Comparison of ENCODE assay signal across 21 cellular contexts in the genomic region with DNA sequence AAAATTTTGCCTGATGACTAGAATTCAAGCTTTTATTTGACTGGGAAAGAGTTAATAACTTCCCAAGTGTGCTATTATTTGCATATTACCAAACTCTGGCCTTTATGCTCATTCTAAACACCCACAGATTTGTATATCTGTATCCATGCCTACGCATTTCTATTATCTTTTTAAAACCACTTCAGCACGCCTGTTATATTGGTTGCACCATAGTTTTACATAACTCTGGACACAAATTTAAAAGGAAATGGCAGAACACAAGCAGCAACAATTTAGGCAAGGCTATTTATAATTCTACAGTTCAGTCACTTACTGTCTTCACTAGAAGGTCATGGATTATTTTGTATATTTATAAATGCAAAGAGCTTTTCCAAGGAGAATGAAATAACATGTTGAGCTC. TPM values are rescaled to one million over a fixed set of nuclear protein-coding genes. Genes with fewer than 3 reads are reported as not detected.
DNase-seq lines count a peak whose midpoint lies in the region; ATAC-seq and TF ChIP-seq lines count a peak whose summit lies in the region.
"Had no signal": no experiment of that assay in that cellular context is flagged by ENCODE, and none has a peak within 500 bp of the region (broad histone marks: within the 10 kb centered on the region; RNA-seq: fewer than 3 reads in every experiment).

No MANE protein-coding gene starts in this region.

- H3K4me3 Mint-ChIP-seq in GM23338 (no peak overlapping the region), nephron (peak overlapping the region in 2 of 3 experiments; percentile 30 to 33)
- H3K4me3 Mint-ChIP-seq in stimulated activated memory B cell treated with anti-CD40 and anti-IgM and Interleukin-4, amounts not matched to agents 10 μg/mL and 1 μg/mL and 100 μg/mL, for 72 hours = no peak overlapping the region
- H3K4me3 Mint-ChIP-seq: endodermal cell; mesothelial cell of epicardium; stimulated activated naive CD8-positive, alpha-beta T cell treated with anti-CD3 and anti-CD28 coated beads, Interleukin-15, amount 100 ng/mL, for 72 hours; T-helper 1 cell treated with Interleukin-12 subunit alpha and Interleukin-12 subunit beta and Interleukin-4 antibody, amounts not matched to agents 30 μg/mL and 1 μg/mL, for 36 hours had no signal

- H3K27me3 Mint-ChIP-seq in GM23338 (ENCODE audit: insufficient read depth, low read depth, poor library complexity) (peaks cover 22% of the 10 kb centered on the region), nephron (ENCODE audit: low read depth) (peaks cover 5% of the 10 kb centered on the region)
- no peaks in the 10 kb centered on the region for H3K27me3 Mint-ChIP-seq in stimulated activated memory B cell treated with anti-CD40 and anti-IgM and Interleukin-4, amounts not matched to agents 10 μg/mL and 1 μg/mL and 100 μg/mL, for 72 hours
- H3K27me3 Mint-ChIP-seq: CD4-positive, alpha-beta T cell; stimulated activated naive CD8-positive, alpha-beta T cell treated with anti-CD3 and anti-CD28 coated beads, Interleukin-15, amount 100 ng/mL, for 72 hours had no signal

- TF ChIP-seq EP300 in esophagus muscularis mucosa (IDR thresholded peaks at IDR 0.05) = no peak

- H3K4me3 ChIP-seq in GM23338 = no peak overlapping the region
- no peak overlapping the region for H3K4me3 ChIP-seq in esophagus muscularis mucosa
- H3K4me3 ChIP-seq: pancreas, tibial nerve had no signal

- WGBS in esophagus muscularis mucosa = 39% methylated on average over 2 of the region's 2 CpGs

- no peaks in the 10 kb centered on the region for H3K9me3 ChIP-seq in esophagus muscularis mucosa
- H3K9me3 ChIP-seq: pancreas, tibial nerve had no signal

- no peak for DNase-seq in GM23338 (ENCODE audit: low spot score)
- DNase-seq in NCI-H1048 (lab: John Stamatoyannopoulos, UW) = peak; percentile 71
- no peak for DNase-seq in esophagus muscularis mucosa (ENCODE audit: extremely low spot score)
- no peak for DNase-seq in DMS153 treated with DMSO at 0.1 percent for 48 hours (lab: John Stamatoyannopoulos, UW; ENCODE audit: unreplicated experiment)
- no peak for DNase-seq in dedifferentiated amniotic fluid mesenchymal stem cell (ENCODE audit: extremely low spot score)
- no peak for DNase-seq in activated effector memory CD4-positive, alpha-beta T cell treated with anti-CD3 and anti-CD28 coated beads, Interleukin-2, amount 50 U/mL, for 16 hours
- DNase-seq: brain microvascular endothelial cell; CD4-positive, alpha-beta T cell; endodermal cell; head of caudate nucleus; naive thymus-derived CD8-positive, alpha-beta T cell; NCI-H510A; pancreas; stimulated activated CD4-positive, alpha-beta T cell treated with anti-CD3 and anti-CD28 coated beads, Interleukin-4, amount 100 ng/mL, for 4 hours; stimulated activated naive CD8-positive, alpha-beta T cell treated with anti-CD3 and anti-CD28 coated beads, Interleukin-15, amount 100 ng/mL, for 72 hours had no signal

- H4K20me1 ChIP-seq in GM23338 (replicated peaks; ENCODE audit: insufficient read depth) = no peaks in the 10 kb centered on the region

- TF ChIP-seq POLR2A in esophagus muscularis mucosa (IDR thresholded peaks at IDR 0.05; ENCODE audit: low read depth) = no peak

- H3K4me2 ChIP-seq in GM23338 = no peak overlapping the region

- H3F3A ChIP-seq in GM23338 (replicated peaks; ENCODE audit: low read depth) = peaks cover 13% of the 10 kb centered on the region; the same call in 1 of the 2 replicates

- H3K36me3 Mint-ChIP-seq in GM23338 (ENCODE audit: low read depth) (peaks cover 5% of the 10 kb centered on the region; the same call in 2 of the 3 replicates), nephron (ENCODE audit: low read depth) (peaks cover 17% of the 10 kb centered on the region)
- H3K36me3 Mint-ChIP-seq in stimulated activated memory B cell treated with anti-CD40 and anti-IgM and Interleukin-4, amounts not matched to agents 10 μg/mL and 1 μg/mL and 100 μg/mL, for 72 hours = peaks cover 25% of the 10 kb centered on the region
- H3K36me3 Mint-ChIP-seq: IgD-negative memory B cell; naive thymus-derived CD8-positive, alpha-beta T cell had no signal

- H3K9me2 ChIP-seq in GM23338 (ENCODE audit: insufficient read depth) = no peaks in the 10 kb centered on the region

- no peaks in the 10 kb centered on the region; the same call in none of the 2 replicates for H3K4me1 ChIP-seq in GM23338 (ENCODE audit: insufficient read depth)
- H3K4me1 ChIP-seq in esophagus muscularis mucosa = peaks cover 46 to 77% (median 65%) of the 10 kb centered on the region in 4 donors

- H3K27ac Mint-ChIP-seq in GM23338 (peak overlapping the region; percentile 82; the same call in 1 of the 2 replicates), nephron (no peak overlapping the region)
- no peak overlapping the region for H3K27ac Mint-ChIP-seq in stimulated activated memory B cell treated with anti-CD40 and anti-IgM and Interleukin-4, amounts not matched to agents 10 μg/mL and 1 μg/mL and 100 μg/mL, for 72 hours
- H3K27ac Mint-ChIP-seq: CD4-positive, alpha-beta T cell; endodermal cell; mesothelial cell of epicardium; stimulated activated naive CD8-positive, alpha-beta T cell treated with anti-CD3 and anti-CD28 coated beads, Interleukin-15, amount 100 ng/mL, for 72 hours; T-helper 1 cell treated with Interleukin-12 subunit alpha and Interleukin-12 subunit beta and Interleukin-4 antibody, amounts not matched to agents 30 μg/mL and 1 μg/mL, for 36 hours had no signal

- intact Hi-C loops in esophagus muscularis mucosa (cut with DNase I) = no loop called here

- no peaks in the 10 kb centered on the region; the same call in 2 of the 3 replicates for H3K9me3 Mint-ChIP-seq in GM23338
- H3K9me3 Mint-ChIP-seq in nephron = no peaks in the 10 kb centered on the region
- H3K9me3 Mint-ChIP-seq in stimulated activated memory B cell treated with anti-CD40 and anti-IgM and Interleukin-4, amounts not matched to agents 10 μg/mL and 1 μg/mL and 100 μg/mL, for 72 hours = no peaks in the 10 kb centered on the region
- H3K9me3 Mint-ChIP-seq: CD4-positive, alpha-beta T cell; endodermal cell; IgD-negative memory B cell; mesothelial cell of epicardium; naive thymus-derived CD8-positive, alpha-beta T cell; stimulated activated naive CD8-positive, alpha-beta T cell treated with anti-CD3 and anti-CD28 coated beads, Interleukin-15, amount 100 ng/mL, for 72 hours; T-helper 1 cell treated with Interleukin-12 subunit alpha and Interleukin-12 subunit beta and Interleukin-4 antibody, amounts not matched to agents 30 μg/mL and 1 μg/mL, for 36 hours had no signal

- TF ChIP-seq CTCF in GM23338 (conservative IDR thresholded peaks at IDR 0.05; ENCODE audit: low read depth in 2 of 2) (no peak), esophagus muscularis mucosa (IDR thresholded peaks at IDR 0.05) (no peak), nephron (IDR thresholded peaks at IDR 0.05; ENCODE audit: unreplicated experiment in 3 of 3) (no peak)

- H3K36me3 ChIP-seq in GM23338 (ENCODE audit: insufficient read depth) = no peaks in the 10 kb centered on the region
- peaks cover 0 to 7% (median 4%) of the 10 kb centered on the region in 4 donors for H3K36me3 ChIP-seq in esophagus muscularis mucosa
- H3K36me3 ChIP-seq: brain microvascular endothelial cell, pancreas had no signal

- H3K27ac ChIP-seq in GM23338 (ENCODE audit: low read depth) = no peak overlapping the region
- H3K27ac ChIP-seq in esophagus muscularis mucosa (replicated peaks in 1 of 4) = peak overlapping the region; percentile 68 to 77 (median 74)
- H3K27ac ChIP-seq: brain microvascular endothelial cell, pancreas had no signal

- H3K79me2 ChIP-seq in GM23338 (replicated peaks; ENCODE audit: insufficient read depth) = no peaks in the 10 kb centered on the region

- no peak for ATAC-seq in GM23338
- ATAC-seq in stimulated activated memory B cell treated with anti-CD40 and anti-IgM and Interleukin-4, amounts not matched to agents 10 μg/mL and 1 μg/mL and 100 μg/mL, for 72 hours = no peak
- ATAC-seq: naive thymus-derived CD8-positive, alpha-beta T cell; pancreas; stimulated activated naive CD8-positive, alpha-beta T cell treated with anti-CD3 and anti-CD28 coated beads, Interleukin-15, amount 100 ng/mL, for 72 hours had no signal

- no peak overlapping the region for H2AFZ ChIP-seq in GM23338

- peaks cover 21% of the 10 kb centered on the region for H3K27me3 ChIP-seq in GM23338 (ENCODE audit: insufficient read depth)
- peaks cover 0 to 6% (median 0%) of the 10 kb centered on the region in 4 donors for H3K27me3 ChIP-seq in esophagus muscularis mucosa
- H3K27me3 ChIP-seq: brain microvascular endothelial cell, pancreas, tibial nerve had no signal

- H3K4me1 Mint-ChIP-seq in GM23338 (peaks cover 16% of the 10 kb centered on the region), nephron (peaks cover 30% of the 10 kb centered on the region)
- peaks cover 36% of the 10 kb centered on the region for H3K4me1 Mint-ChIP-seq in stimulated activated memory B cell treated with anti-CD40 and anti-IgM and Interleukin-4, amounts not matched to agents 10 μg/mL and 1 μg/mL and 100 μg/mL, for 72 hours

TF ChIP-seq in GM23338, 12 proteins besides CTCF, POLR2A, EP300 and RAD21 (continues in another document):
- TF ChIP-seq POLR2AphosphoS5 (IDR thresholded peaks at IDR 0.05; ENCODE audit: low read depth) (no peak), NANOG (IDR thresholded peaks at IDR 0.05; ENCODE audit: borderline replicate concordance) (no peak), JUNB (IDR thresholded peaks at IDR 0.05; ENCODE audit: unreplicated experiment) (no peak), EZH2phosphoT487 (IDR thresholded peaks at IDR 0.05; ENCODE audit: unreplicated experiment) (no peak)

RNA-seq across cellular contexts. Expression of a gene that starts 3.7 kb away (rescaled TPM):
- total RNA-seq in GM23338 (2014; rRNA removed; shearing (Covaris generic)) = 3.3 and 3.8 TPM in 2 replicates
- polyA plus RNA-seq in GM23338 (2016; fragmentation: Nextera tagmentation; extraction: Ambion mirVana) = 1.9 TPM in 2 replicates
- 10 to 100 TPM; 11.2 to 98.9 (median 41.1) TPM for total RNA-seq in esophagus muscularis mucosa

RNA-seq across cellular contexts. Expression of a gene that starts 15.6 kb away (rescaled TPM):
- total RNA-seq in GM23338 (2014; rRNA removed; shearing (Covaris generic)) = 1,037 and 1,529 TPM in 2 replicates
- polyA plus RNA-seq in GM23338 (2016; fragmentation: Nextera tagmentation; extraction: Ambion mirVana) = 1,343 and 1,538 TPM in 2 replicates
- total RNA-seq in esophagus muscularis mucosa = 1,000 to 10,000 TPM in 2 of 4 donors, 100 to 1,000 TPM in 2; 432 to 1,374 (median 1,046) TPM

Comparison
In these comparisons a context has a peak if more than half of its experiments do, and no peak if none do; other contexts are left out.
1. H3K4me3 Mint-ChIP-seq: peak in nephron (2 of 3); none in GM23338 (single experiment) and stimulated activated memory B cell treated with anti-CD40 and anti-IgM and Interleukin-4, amounts not matched to agents 10 μg/mL and 1 μg/mL and 100 μg/mL, for 72 hours (single experiment).